In the genomic region with DNA sequence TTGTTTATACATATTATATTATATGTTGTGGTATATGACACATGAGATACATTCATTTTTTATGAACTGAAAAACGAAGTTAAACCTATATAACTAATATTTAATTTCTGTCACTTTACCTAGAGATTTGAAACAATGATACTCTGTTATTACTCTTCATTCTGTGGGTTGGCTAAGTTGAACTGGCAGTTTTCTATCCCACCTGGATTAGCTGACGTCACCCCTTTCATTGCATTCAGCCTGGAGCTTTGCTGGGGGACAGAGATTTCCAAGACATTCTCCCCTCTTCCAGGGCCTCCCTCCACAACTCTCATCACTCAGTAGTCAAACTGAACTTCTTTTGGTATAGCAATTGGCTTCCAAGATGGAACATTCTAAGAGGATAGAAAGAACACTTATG, we compare ENCODE assay signal across 18 cellular contexts.
A peak's percentile ranks its signal among the peaks of the same experiment; 100 is the strongest.
DNase-seq lines count a peak whose midpoint lies in the region; ATAC-seq and TF ChIP-seq lines count a peak whose summit lies in the region.
"Had no signal": no experiment of that assay in that cellular context is flagged by ENCODE, and none has a peak within 500 bp of the region (broad histone marks: within the 10 kb centered on the region; RNA-seq: fewer than 3 reads in every experiment).

No MANE protein-coding gene starts in this region.

- H3K4me1 Mint-ChIP-seq in activated CD4-positive, alpha-beta memory T cell treated with anti-CD3 and anti-CD28 coated beads for 36 hours (ENCODE audit: low read depth): peaks cover 78% of the 10 kb centered on the region
- H3K4me1 Mint-ChIP-seq in activated CD4-positive, alpha-beta memory T cell treated with anti-CD3 and anti-CD28 coated beads, Interleukin-2, amount 10 ng/mL, durations not matched to agents 7 days and 5 days: peaks cover 44% of the 10 kb centered on the region
- H3K4me1 Mint-ChIP-seq in natural killer cell treated with Interleukin-12 subunit alpha and Interleukin-12 subunit beta and Interleukin-15 and Interleukin-18, amount 100 ng/mL, for 72 hours (ENCODE audit: low read depth in 2 of 2): peaks cover 59 to 70% of the 10 kb centered on the region in 2 donors
- peaks cover 52 to 54% of the 10 kb centered on the region in 2 donors for H3K4me1 Mint-ChIP-seq in natural killer cell
- H3K4me1 Mint-ChIP-seq in stimulated activated effector memory CD8-positive, alpha-beta T cell treated with anti-CD3 and anti-CD28 coated beads, Interleukin-12 subunit alpha, Interleukin-12 subunit beta, amount 100 ng/mL, for 72 hours: peaks cover 60% of the 10 kb centered on the region
- H3K4me1 Mint-ChIP-seq: GM23338 had no signal

- no peak overlapping the region for H3K4me3 Mint-ChIP-seq in activated CD4-positive, alpha-beta memory T cell treated with anti-CD3 and anti-CD28 coated beads for 36 hours
- no peak overlapping the region for H3K4me3 Mint-ChIP-seq in activated CD4-positive, alpha-beta memory T cell treated with anti-CD3 and anti-CD28 coated beads, Interleukin-2, amount 10 ng/mL, durations not matched to agents 7 days and 5 days
- H3K4me3 Mint-ChIP-seq in natural killer cell treated with Interleukin-12 subunit alpha and Interleukin-12 subunit beta and Interleukin-15 and Interleukin-18, amount 100 ng/mL, for 72 hours: no peak overlapping the region
- H3K4me3 Mint-ChIP-seq in natural killer cell: no peak overlapping the region
- no peak overlapping the region for H3K4me3 Mint-ChIP-seq in stimulated activated effector memory CD8-positive, alpha-beta T cell treated with anti-CD3 and anti-CD28 coated beads, Interleukin-12 subunit alpha, Interleukin-12 subunit beta, amount 100 ng/mL, for 72 hours
- H3K4me3 Mint-ChIP-seq: B cell; CD4-positive, alpha-beta T cell; CD8-positive, alpha-beta memory T cell; GM23338; H9; HFFc6 had no signal

- DNase-seq in activated CD4-positive, alpha-beta memory T cell treated with anti-CD3 and anti-CD28 coated beads for 36 hours: no peak
- DNase-seq in activated CD4-positive, alpha-beta memory T cell treated with anti-CD3 and anti-CD28 coated beads, Interleukin-2, amount 10 ng/mL, durations not matched to agents 7 days and 5 days: no peak
- DNase-seq in natural killer cell treated with Interleukin-12 subunit alpha and Interleukin-12 subunit beta and Interleukin-15 and Interleukin-18, amount 100 ng/mL, for 72 hours (ENCODE audit: low spot score): no peak
- no peak for DNase-seq in natural killer cell
- no peak for DNase-seq in stimulated activated effector memory CD8-positive, alpha-beta T cell treated with anti-CD3 and anti-CD28 coated beads, Interleukin-12 subunit alpha, Interleukin-12 subunit beta, amount 100 ng/mL, for 72 hours (ENCODE audit: low spot score in 2 of 2)
- DNase-seq: CD4-positive, alpha-beta T cell; CD8-positive, alpha-beta memory T cell; DMS 273 treated with DMSO at 0.1 percent for 48 hours; DMS79; EL; GDM1; H9; HFFc6 had no signal

- CTCF ChIA-PET in activated CD4-positive, alpha-beta memory T cell treated with anti-CD3 and anti-CD28 coated beads for 36 hours (lab: Charles Lee): interaction anchor here (1.3 kb wide), 1 partner anchor 174 kb away, joined by 6 read pairs; no protein-coding TSS in a partner anchor
- CTCF ChIA-PET in activated CD4-positive, alpha-beta memory T cell treated with anti-CD3 and anti-CD28 coated beads, Interleukin-2, amount 10 ng/mL, durations not matched to agents 7 days and 5 days (lab: Charles Lee): interaction anchor here (0.8 to 1.1 kb wide), 2 partner anchors 22 to 175 kb away, joined by 3 read pairs; no protein-coding TSS in a partner anchor

- ATAC-seq in natural killer cell treated with Interleukin-12 subunit alpha and Interleukin-12 subunit beta and Interleukin-15 and Interleukin-18, amount 100 ng/mL, for 72 hours: no peak
- ATAC-seq in natural killer cell (no peak), GM19463 (IDR thresholded peaks at IDR 0.05; ENCODE audit: unreplicated experiment) (no peak)
- no peak for ATAC-seq in stimulated activated effector memory CD8-positive, alpha-beta T cell treated with anti-CD3 and anti-CD28 coated beads, Interleukin-12 subunit alpha, Interleukin-12 subunit beta, amount 100 ng/mL, for 72 hours
- ATAC-seq: GM12878, GM23338, HCT116 had no signal

- POLR2A ChIA-PET in activated CD4-positive, alpha-beta memory T cell treated with anti-CD3 and anti-CD28 coated beads for 36 hours (lab: Charles Lee): interaction anchor here (1.9 kb wide), 1 partner anchor 9 kb away, joined by 8 read pairs; no protein-coding TSS in a partner anchor
- POLR2A ChIA-PET in activated CD4-positive, alpha-beta memory T cell treated with anti-CD3 and anti-CD28 coated beads, Interleukin-2, amount 10 ng/mL, durations not matched to agents 7 days and 5 days (lab: Charles Lee): interaction anchor here (1.0 kb wide), 2 partner anchors 9 to 17 kb away, joined by 3 read pairs; no protein-coding TSS in a partner anchor

- H3K27ac Mint-ChIP-seq in activated CD4-positive, alpha-beta memory T cell treated with anti-CD3 and anti-CD28 coated beads for 36 hours: peak overlapping the region; percentile 6
- no peak overlapping the region for H3K27ac Mint-ChIP-seq in activated CD4-positive, alpha-beta memory T cell treated with anti-CD3 and anti-CD28 coated beads, Interleukin-2, amount 10 ng/mL, durations not matched to agents 7 days and 5 days
- peak overlapping the region; percentile 96 to 99 for H3K27ac Mint-ChIP-seq in natural killer cell treated with Interleukin-12 subunit alpha and Interleukin-12 subunit beta and Interleukin-15 and Interleukin-18, amount 100 ng/mL, for 72 hours
- H3K27ac Mint-ChIP-seq in natural killer cell: no peak overlapping the region
- H3K27ac Mint-ChIP-seq in stimulated activated effector memory CD8-positive, alpha-beta T cell treated with anti-CD3 and anti-CD28 coated beads, Interleukin-12 subunit alpha, Interleukin-12 subunit beta, amount 100 ng/mL, for 72 hours: peak overlapping the region; percentile 24
- H3K27ac Mint-ChIP-seq: B cell; CD4-positive, alpha-beta T cell; GM23338; H9; HFFc6 had no signal

- H3K9me3 Mint-ChIP-seq in activated CD4-positive, alpha-beta memory T cell treated with anti-CD3 and anti-CD28 coated beads for 36 hours: no peaks in the 10 kb centered on the region
- peaks cover 17% of the 10 kb centered on the region for H3K9me3 Mint-ChIP-seq in activated CD4-positive, alpha-beta memory T cell treated with anti-CD3 and anti-CD28 coated beads, Interleukin-2, amount 10 ng/mL, durations not matched to agents 7 days and 5 days
- peaks cover 3% of the 10 kb centered on the region for H3K9me3 Mint-ChIP-seq in natural killer cell treated with Interleukin-12 subunit alpha and Interleukin-12 subunit beta and Interleukin-15 and Interleukin-18, amount 100 ng/mL, for 72 hours
- no peaks in the 10 kb centered on the region for H3K9me3 Mint-ChIP-seq in natural killer cell
- H3K9me3 Mint-ChIP-seq in stimulated activated effector memory CD8-positive, alpha-beta T cell treated with anti-CD3 and anti-CD28 coated beads, Interleukin-12 subunit alpha, Interleukin-12 subunit beta, amount 100 ng/mL, for 72 hours: peaks cover 4% of the 10 kb centered on the region
- H3K9me3 Mint-ChIP-seq: GM23338, H9 had no signal

- intact Hi-C loops in activated CD4-positive, alpha-beta memory T cell treated with anti-CD3 and anti-CD28 coated beads for 36 hours (cut with micrococcal nuclease): no loop called here
- intact Hi-C loops in natural killer cell (cut with micrococcal nuclease): no loop called here

- TF ChIP-seq CTCF in natural killer cell (IDR thresholded peaks at IDR 0.05): no peak

- H3K27me3 Mint-ChIP-seq in activated CD4-positive, alpha-beta memory T cell treated with anti-CD3 and anti-CD28 coated beads for 36 hours: no peaks in the 10 kb centered on the region
- H3K27me3 Mint-ChIP-seq in activated CD4-positive, alpha-beta memory T cell treated with anti-CD3 and anti-CD28 coated beads, Interleukin-2, amount 10 ng/mL, durations not matched to agents 7 days and 5 days: no peaks in the 10 kb centered on the region
- H3K27me3 Mint-ChIP-seq in natural killer cell treated with Interleukin-12 subunit alpha and Interleukin-12 subunit beta and Interleukin-15 and Interleukin-18, amount 100 ng/mL, for 72 hours: no peaks in the 10 kb centered on the region
- H3K27me3 Mint-ChIP-seq in natural killer cell (ENCODE audit: low read depth in 2 of 2): no peaks in the 10 kb centered on the region
- H3K27me3 Mint-ChIP-seq: B cell; CD4-positive, alpha-beta T cell; CD8-positive, alpha-beta memory T cell had no signal

- H3K36me3 Mint-ChIP-seq in activated CD4-positive, alpha-beta memory T cell treated with anti-CD3 and anti-CD28 coated beads for 36 hours: peaks cover 28% of the 10 kb centered on the region
- H3K36me3 Mint-ChIP-seq in activated CD4-positive, alpha-beta memory T cell treated with anti-CD3 and anti-CD28 coated beads, Interleukin-2, amount 10 ng/mL, durations not matched to agents 7 days and 5 days (ENCODE audit: low read depth): peaks cover 48% of the 10 kb centered on the region
- peaks cover 21% of the 10 kb centered on the region for H3K36me3 Mint-ChIP-seq in natural killer cell treated with Interleukin-12 subunit alpha and Interleukin-12 subunit beta and Interleukin-15 and Interleukin-18, amount 100 ng/mL, for 72 hours
- H3K36me3 Mint-ChIP-seq in natural killer cell: no peaks in the 10 kb centered on the region
- H3K36me3 Mint-ChIP-seq in stimulated activated effector memory CD8-positive, alpha-beta T cell treated with anti-CD3 and anti-CD28 coated beads, Interleukin-12 subunit alpha, Interleukin-12 subunit beta, amount 100 ng/mL, for 72 hours: peaks cover 14% of the 10 kb centered on the region

Comparison
In these comparisons a context has a peak if more than half of its experiments do, and no peak if none do; other contexts are left out.
1. H3K27ac Mint-ChIP-seq: peak in activated CD4-positive, alpha-beta memory T cell treated with anti-CD3 and anti-CD28 coated beads for 36 hours (single experiment), natural killer cell treated with Interleukin-12 subunit alpha and Interleukin-12 subunit beta and Interleukin-15 and Interleukin-18, amount 100 ng/mL, for 72 hours (2 of 2) and stimulated activated effector memory CD8-positive, alpha-beta T cell treated with anti-CD3 and anti-CD28 coated beads, Interleukin-12 subunit alpha, Interleukin-12 subunit beta, amount 100 ng/mL, for 72 hours (single experiment); none in activated CD4-positive, alpha-beta memory T cell treated with anti-CD3 and anti-CD28 coated beads, Interleukin-2, amount 10 ng/mL, durations not matched to agents 7 days and 5 days (single experiment) and natural killer cell (0 of 2).